ENCODE assay signal across 11 cellular contexts in the genomic region with DNA sequence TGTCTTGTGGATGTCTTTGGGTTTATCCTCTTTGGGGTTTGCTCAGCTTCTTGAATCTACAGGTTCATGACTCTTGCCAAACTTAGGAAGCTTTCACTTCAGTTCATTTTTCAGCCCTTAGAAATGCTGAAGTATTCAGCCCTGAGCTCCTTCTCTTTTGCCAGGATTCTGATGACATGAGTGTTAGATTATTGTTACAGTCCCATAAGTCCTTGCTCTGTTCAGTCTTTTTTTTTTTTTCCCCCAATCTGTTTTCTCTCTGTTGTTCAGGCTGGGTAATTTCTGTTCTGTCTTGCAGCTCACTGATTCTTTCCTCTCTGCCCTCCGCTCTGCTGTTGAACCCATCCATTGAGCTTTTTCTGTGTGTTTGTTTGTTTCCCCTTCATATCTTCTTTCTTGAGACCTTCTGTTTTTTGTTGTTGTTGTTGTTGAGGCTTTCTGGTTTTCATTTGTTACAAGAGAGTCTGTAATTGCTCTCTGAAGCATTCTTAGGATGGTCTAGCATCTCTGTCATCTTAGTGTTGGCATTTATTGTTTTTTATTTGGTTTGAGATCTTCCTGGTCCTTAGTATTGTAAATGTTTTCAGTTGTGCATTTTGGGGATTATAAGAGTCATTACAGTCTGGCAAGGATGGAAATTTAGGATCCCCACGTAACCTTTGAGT. TPM values are rescaled to one million over a fixed set of nuclear protein-coding genes. Genes with fewer than 3 reads are reported as not detected.
A peak's percentile ranks its signal among the peaks of the same experiment; 100 is the strongest.
DNase-seq lines count a peak whose midpoint lies in the region; ATAC-seq and TF ChIP-seq lines count a peak whose summit lies in the region.
"Had no signal": no experiment of that assay in that cellular context is flagged by ENCODE, and none has a peak within 500 bp of the region (broad histone marks: within the 10 kb centered on the region; RNA-seq: fewer than 3 reads in every experiment).

No MANE protein-coding gene starts in this region.

- no peak overlapping the region for H3K4me3 Mint-ChIP-seq in stimulated activated naive CD8-positive, alpha-beta T cell treated with anti-CD3 and anti-CD28 coated beads, Interleukin-15, Interleukin-2, amounts not matched to agents 100 ng/mL and 50 ng/mL, for 24 hours

- no peak for TF ChIP-seq CTCF in mucosa of descending colon (IDR thresholded peaks at IDR 0.05)

- no peaks in the 10 kb centered on the region for H3K9me3 Mint-ChIP-seq in stimulated activated naive CD8-positive, alpha-beta T cell treated with anti-CD3 and anti-CD28 coated beads, Interleukin-15, Interleukin-2, amounts not matched to agents 100 ng/mL and 50 ng/mL, for 24 hours

- DNase-seq in stimulated activated naive CD8-positive, alpha-beta T cell treated with anti-CD3 and anti-CD28 coated beads, Interleukin-15, Interleukin-2, amounts not matched to agents 100 U/mL and 50 U/mL, for 24 hours: no peak
- no peak for DNase-seq in mucosa of descending colon
- DNase-seq: activated gamma-delta T cell, SHP77 had no signal

- H3K4me1 Mint-ChIP-seq in stimulated activated naive CD8-positive, alpha-beta T cell treated with anti-CD3 and anti-CD28 coated beads, Interleukin-15, Interleukin-2, amounts not matched to agents 100 ng/mL and 50 ng/mL, for 24 hours (ENCODE audit: low read depth): peaks cover 40% of the 10 kb centered on the region

- no peaks in the 10 kb centered on the region for H3K36me3 ChIP-seq in mucosa of descending colon (ENCODE audit: low read depth)
- H3K36me3 ChIP-seq: MG63 had no signal

- no peak overlapping the region for H3K4me3 ChIP-seq in mucosa of descending colon
- H3K4me3 ChIP-seq: MG63 had no signal

- no peaks in the 10 kb centered on the region for H3K27me3 Mint-ChIP-seq in stimulated activated naive CD8-positive, alpha-beta T cell treated with anti-CD3 and anti-CD28 coated beads, Interleukin-15, Interleukin-2, amounts not matched to agents 100 ng/mL and 50 ng/mL, for 24 hours

- ATAC-seq in stimulated activated naive CD8-positive, alpha-beta T cell treated with anti-CD3 and anti-CD28 coated beads, Interleukin-15, Interleukin-2, amounts not matched to agents 100 U/mL and 50 U/mL, for 24 hours: no peak
- ATAC-seq in mucosa of descending colon (peak; percentile 14), GM18520 (IDR thresholded peaks at IDR 0.05; ENCODE audit: unreplicated experiment) (no peak), HG02884 (IDR thresholded peaks at IDR 0.05; ENCODE audit: unreplicated experiment) (no peak), HG02623 (IDR thresholded peaks at IDR 0.05; ENCODE audit: unreplicated experiment) (no peak), HG03571 (IDR thresholded peaks at IDR 0.05; ENCODE audit: unreplicated experiment) (no peak)

- no peaks in the 10 kb centered on the region for H3K9me3 ChIP-seq in mucosa of descending colon
- H3K9me3 ChIP-seq: MG63 had no signal

- peak overlapping the region; percentile 39 for H3K27ac ChIP-seq in cingulate gyrus (ENCODE audit: low read depth, low read length)

- intact Hi-C loops in mucosa of descending colon (cut with DNase I, micrococcal nuclease): no loop called here

- peaks cover 13% of the 10 kb centered on the region for H3K36me3 Mint-ChIP-seq in stimulated activated naive CD8-positive, alpha-beta T cell treated with anti-CD3 and anti-CD28 coated beads, Interleukin-15, Interleukin-2, amounts not matched to agents 100 ng/mL and 50 ng/mL, for 24 hours (ENCODE audit: low read depth)

- peaks cover 3% of the 10 kb centered on the region for H3K4me1 ChIP-seq in mucosa of descending colon (ENCODE audit: low read depth)

- H3K27ac Mint-ChIP-seq in stimulated activated naive CD8-positive, alpha-beta T cell treated with anti-CD3 and anti-CD28 coated beads, Interleukin-15, Interleukin-2, amounts not matched to agents 100 ng/mL and 50 ng/mL, for 24 hours: peak overlapping the region; percentile 29

RNA-seq across cellular contexts. Expression of a gene that starts 18.4 kb away (rescaled TPM):
- total RNA-seq in mucosa of descending colon: 10 to 100 TPM; 33.3 to 57.6 (median 46.0) TPM

RNA-seq across cellular contexts. Expression of a gene that starts 59.8 kb away (rescaled TPM):
- total RNA-seq in mucosa of descending colon: 10 to 100 TPM; 25.1 to 67.2 (median 30.6) TPM
